ENCODE assay signal across 27 cellular contexts in genomic region chr3:34090876-34091275, GRCh38.
"Had no signal": no experiment of that assay in that cellular context is flagged by ENCODE, and none has a peak within 500 bp of the region (broad histone marks: within the 10 kb centered on the region; RNA-seq: fewer than 3 reads in every experiment).

No MANE protein-coding gene starts in this region.

- H3K4me2 ChIP-seq: smooth muscle cell had no signal

- H3K4me1 Mint-ChIP-seq: activated B cell treated with CpG ODN at 0.5 μM for 24 hours; activated CD4-positive, alpha-beta T cell treated with anti-CD3 and anti-CD28 coated beads for 36 hours; activated naive CD8-positive, alpha-beta T cell treated with anti-CD3 and anti-CD28 coated beads for 36 hours; central memory CD8-positive, alpha-beta T cell; naive B cell; neural crest cell; stimulated activated memory B cell treated with anti-CD40 and anti-IgM and Interleukin-4, amounts not matched to agents 10 μg/mL and 1 μg/mL and 100 μg/mL, for 72 hours had no signal

- H3K27ac Mint-ChIP-seq: activated B cell treated with CpG ODN at 0.5 μM for 24 hours; activated CD4-positive, alpha-beta T cell treated with anti-CD3 and anti-CD28 coated beads for 36 hours; activated naive CD8-positive, alpha-beta T cell treated with anti-CD3 and anti-CD28 coated beads for 36 hours; activated T-helper 2 cell treated with anti-CD3 and anti-CD28 coated beads, Interferon-gamma antibody, Interleukin-2, Interleukin-4, amounts not matched to agents 10 μg/mL and 5 μg/mL and 100 μg/mL, durations not matched to agents 14 hours and 24 hours and 36 hours; naive B cell; progenitor cell of endocrine pancreas; stimulated activated memory B cell treated with anti-CD40 and anti-IgM and Interleukin-4, amounts not matched to agents 10 μg/mL and 1 μg/mL and 100 μg/mL, for 72 hours had no signal

- H3K9me3 ChIP-seq: lower lobe of right lung, testis, vagina had no signal

- H3K9me3 Mint-ChIP-seq: activated B cell treated with CpG ODN at 0.5 μM for 24 hours; activated T-cell treated with anti-CD3 and anti-CD28 coated beads, Interleukin-2, amount 50 U/mL, for 4 hours; activated T-helper 2 cell treated with anti-CD3 and anti-CD28 coated beads, Interferon-gamma antibody, Interleukin-2, Interleukin-4, amounts not matched to agents 10 μg/mL and 5 μg/mL and 100 μg/mL, durations not matched to agents 14 hours and 24 hours and 36 hours had no signal

- DNase-seq: activated B cell treated with CpG ODN at 0.5 μM for 24 hours; activated CD4-positive, alpha-beta T cell treated with anti-CD3 and anti-CD28 coated beads for 36 hours; activated CD4-positive, alpha-beta T cell treated with anti-CD3 and anti-CD28 coated beads, Interleukin-2, amount 50 U/mL, for 48 hours; activated CD8-positive, alpha-beta memory T cell treated with anti-CD3 and anti-CD28 coated beads, Interleukin-2, amount 50 U/mL, for 48 hours; activated naive CD4-positive, alpha-beta T cell; activated naive CD8-positive, alpha-beta T cell treated with anti-CD3 and anti-CD28 coated beads for 36 hours; activated T-cell treated with anti-CD3 and anti-CD28 coated beads, Interleukin-2, amount 50 U/mL, for 4 hours; cortex of kidney; kidney; lower lobe of right lung; mesendoderm; naive B cell; retina; sigmoid colon; stimulated activated CD4-positive, alpha-beta T cell treated with anti-CD3 and anti-CD28 coated beads, Interleukin-15, amount 100 ng/mL, for 24 hours; T1000; testis; trophoblast cell had no signal

- H3K36me3 ChIP-seq: breast epithelium, lower lobe of right lung, sigmoid colon, vagina had no signal

- H3K4me3 Mint-ChIP-seq: activated B cell treated with CpG ODN at 0.5 μM for 24 hours; activated CD4-positive, alpha-beta T cell treated with anti-CD3 and anti-CD28 coated beads for 36 hours; activated naive CD8-positive, alpha-beta T cell treated with anti-CD3 and anti-CD28 coated beads for 36 hours; activated T-cell treated with anti-CD3 and anti-CD28 coated beads, Interleukin-2, amount 50 U/mL, for 4 hours; central memory CD8-positive, alpha-beta T cell; naive B cell; neural crest cell; stimulated activated memory B cell treated with anti-CD40 and anti-IgM and Interleukin-4, amounts not matched to agents 10 μg/mL and 1 μg/mL and 100 μg/mL, for 72 hours had no signal

- H3K4me3 ChIP-seq: breast epithelium, lower lobe of right lung, sigmoid colon, smooth muscle cell, testis, vagina had no signal

- H3K27ac ChIP-seq: breast epithelium, lower lobe of right lung, sigmoid colon, testis, vagina had no signal

- H3K27me3 ChIP-seq: breast epithelium, sigmoid colon, testis, vagina had no signal

- H3K36me3 Mint-ChIP-seq: activated naive CD8-positive, alpha-beta T cell treated with anti-CD3 and anti-CD28 coated beads for 36 hours; naive B cell; stimulated activated memory B cell treated with anti-CD40 and anti-IgM and Interleukin-4, amounts not matched to agents 10 μg/mL and 1 μg/mL and 100 μg/mL, for 72 hours had no signal

- ATAC-seq: activated CD4-positive, alpha-beta T cell treated with anti-CD3 and anti-CD28 coated beads for 36 hours; activated T-cell treated with anti-CD3 and anti-CD28 coated beads, Interleukin-2, amount 50 U/mL, for 4 hours; left lobe of liver; lower lobe of right lung; stimulated activated memory B cell treated with anti-CD40 and anti-IgM and Interleukin-4, amounts not matched to agents 10 μg/mL and 1 μg/mL and 100 μg/mL, for 72 hours had no signal

- H3K4me1 ChIP-seq: breast epithelium, lower lobe of right lung, sigmoid colon, testis, vagina had no signal
